ENCODE assay signal across 2 cellular contexts in genomic region chr10:69742928-69743602, GRCh38.
TF ChIP-seq lines count a peak whose summit lies in the region.

No MANE protein-coding gene starts in this region.

TF ChIP-seq in HEK293, 187 proteins besides CTCF, POLR2A, EP300 and RAD21 (continued from another document):
- TF ChIP-seq ZFP37 (tag by site-specific recombination; IDR thresholded peaks at IDR 0.05) (no peak), SP2 (tag by site-specific recombination; IDR thresholded peaks at IDR 0.05) (no peak), ZNF23 (tag by site-specific recombination; IDR thresholded peaks at IDR 0.05; ENCODE audit: borderline replicate concordance) (peak; percentile 58; the same call in 1 of the 2 replicates), ZNF707 (tag by site-specific recombination; IDR thresholded peaks at IDR 0.05) (no peak), ZNF654 (tag by site-specific recombination; IDR thresholded peaks at IDR 0.05; ENCODE audit: low read depth) (peak; percentile 35), ZNF426 (tag by site-specific recombination; IDR thresholded peaks at IDR 0.05) (no peak), ZNF26 (tag by site-specific recombination; IDR thresholded peaks at IDR 0.05) (no peak), ZNF837 (tag by site-specific recombination; IDR thresholded peaks at IDR 0.05) (no peak), BCL11B (tag by site-specific recombination; IDR thresholded peaks at IDR 0.05; ENCODE audit: low read depth) (no peak), SCRT1 (tag by site-specific recombination; IDR thresholded peaks at IDR 0.05; ENCODE audit: borderline replicate concordance) (no peak), ZFP3 (tag by site-specific recombination; IDR thresholded peaks at IDR 0.05; ENCODE audit: low read depth) (peak; percentile 78; the same call in 1 of the 2 replicates), ZNF558 (tag by site-specific recombination; IDR thresholded peaks at IDR 0.05) (no peak), ZNF777 (tag by site-specific recombination; IDR thresholded peaks at IDR 0.05; ENCODE audit: borderline replicate concordance) (no peak), ZNF449 (tag by site-specific recombination; IDR thresholded peaks at IDR 0.05) (no peak), PRDM10 (tag by site-specific recombination; IDR thresholded peaks at IDR 0.05) (no peak), ZNF423 (tag by site-specific recombination; IDR thresholded peaks at IDR 0.05) (no peak), TCF7L2 (IDR thresholded peaks at IDR 0.05; ENCODE audit: borderline replicate concordance, low read depth, low read length) (no peak), ZBTB17 (tag by site-specific recombination; IDR thresholded peaks at IDR 0.05) (peak; percentile 84)

TF ChIP-seq in HepG2, 621 proteins besides CTCF, POLR2A, EP300 and RAD21 (continued from another document):
- no peak for TF ChIP-seq ZNF709 (CRISPR knock-in tag; IDR thresholded peaks at IDR 0.05)
